In the genomic region with DNA sequence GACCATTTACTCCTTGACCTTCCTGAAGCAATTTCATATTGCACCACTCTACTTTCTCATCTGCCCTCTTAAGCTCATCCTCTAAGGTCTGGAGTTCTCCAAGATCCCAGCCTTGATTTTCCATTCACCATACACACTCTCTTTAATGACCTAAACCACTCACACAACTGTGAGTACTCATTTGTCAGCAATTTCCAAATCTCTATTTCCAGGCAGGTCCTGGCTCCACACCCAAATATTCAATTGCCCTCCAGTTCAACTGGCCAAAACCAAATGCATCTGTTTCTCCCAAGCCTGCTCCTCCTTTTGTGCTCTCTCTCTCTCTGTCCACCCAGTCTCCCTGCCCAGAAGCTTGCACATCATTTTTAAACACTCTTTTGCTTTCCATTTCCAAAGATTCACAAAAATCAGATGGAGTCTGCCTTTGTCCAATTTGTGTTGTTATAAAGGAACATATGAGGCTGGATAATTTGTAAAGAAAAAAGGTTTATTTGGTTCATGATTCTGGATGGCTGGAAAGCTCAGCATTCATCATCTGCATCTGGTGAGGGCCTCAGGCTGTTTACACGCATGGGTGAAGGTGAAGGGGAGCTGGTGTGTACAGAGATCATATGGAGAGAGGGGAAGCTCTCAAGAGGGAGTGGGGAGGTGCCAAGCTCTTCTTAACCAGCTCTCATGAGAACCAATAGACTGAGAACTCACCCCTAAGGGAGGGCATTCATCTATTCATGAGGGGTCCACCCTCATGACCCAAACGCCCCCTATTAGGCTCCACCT, we compare ENCODE assay signal across 20 cellular contexts.
A peak's percentile ranks its signal among the peaks of the same experiment; 100 is the strongest.
DNase-seq lines count a peak whose midpoint lies in the region; ATAC-seq and TF ChIP-seq lines count a peak whose summit lies in the region.
"Had no signal": no experiment of that assay in that cellular context is flagged by ENCODE, and none has a peak within 500 bp of the region (broad histone marks: within the 10 kb centered on the region; RNA-seq: fewer than 3 reads in every experiment).

No MANE protein-coding gene starts in this region.

- H3K9me3 Mint-ChIP-seq in stimulated activated naive B cell treated with anti-CD40 and anti-IgM and Interleukin-4, amounts not matched to agents 10 μg/mL and 1 μg/mL and 100 μg/mL, for 72 hours, result no peaks in the 10 kb centered on the region
- H3K9me3 Mint-ChIP-seq: activated naive CD8-positive, alpha-beta T cell treated with anti-CD3 and anti-CD28 coated beads, Interleukin-2, amount 10 ng/mL, durations not matched to agents 7 days and 5 days; GM23338; stimulated activated naive CD8-positive, alpha-beta T cell treated with anti-CD3 and anti-CD28 coated beads, Interleukin-15, amount 100 ng/mL, for 72 hours had no signal

- H3K4me3 Mint-ChIP-seq in stimulated activated naive B cell treated with anti-CD40 and anti-IgM and Interleukin-4, amounts not matched to agents 10 μg/mL and 1 μg/mL and 100 μg/mL, for 72 hours, result no peak overlapping the region
- H3K4me3 Mint-ChIP-seq: activated naive CD8-positive, alpha-beta T cell treated with anti-CD3 and anti-CD28 coated beads, Interleukin-2, amount 10 ng/mL, durations not matched to agents 7 days and 5 days; GM23338; stimulated activated naive CD8-positive, alpha-beta T cell treated with anti-CD3 and anti-CD28 coated beads, Interleukin-15, amount 100 ng/mL, for 72 hours had no signal

- TF ChIP-seq CTCF in fibroblast of mammary gland (conservative IDR thresholded peaks at IDR 0.05; ENCODE audit: control insufficient read depth, insufficient read depth, low read depth, low read length), result no peak
- no peak for TF ChIP-seq CTCF in GM13977 (IDR thresholded peaks at IDR 0.05; ENCODE audit: extremely low read depth, insufficient read depth, missing control alignments)

- no peaks in the 10 kb centered on the region for H3K36me3 Mint-ChIP-seq in stimulated activated naive B cell treated with anti-CD40 and anti-IgM and Interleukin-4, amounts not matched to agents 10 μg/mL and 1 μg/mL and 100 μg/mL, for 72 hours
- H3K36me3 Mint-ChIP-seq: activated naive CD8-positive, alpha-beta T cell treated with anti-CD3 and anti-CD28 coated beads, Interleukin-2, amount 10 ng/mL, durations not matched to agents 7 days and 5 days had no signal

- no peaks in the 10 kb centered on the region for H3K27me3 Mint-ChIP-seq in stimulated activated naive B cell treated with anti-CD40 and anti-IgM and Interleukin-4, amounts not matched to agents 10 μg/mL and 1 μg/mL and 100 μg/mL, for 72 hours
- H3K27me3 Mint-ChIP-seq: activated naive CD8-positive, alpha-beta T cell treated with anti-CD3 and anti-CD28 coated beads, Interleukin-2, amount 10 ng/mL, durations not matched to agents 7 days and 5 days; stimulated activated naive CD8-positive, alpha-beta T cell treated with anti-CD3 and anti-CD28 coated beads, Interleukin-15, amount 100 ng/mL, for 72 hours had no signal

- H3K4me1 Mint-ChIP-seq in stimulated activated naive B cell treated with anti-CD40 and anti-IgM and Interleukin-4, amounts not matched to agents 10 μg/mL and 1 μg/mL and 100 μg/mL, for 72 hours, result no peaks in the 10 kb centered on the region
- H3K4me1 Mint-ChIP-seq: GM23338; stimulated activated naive CD8-positive, alpha-beta T cell treated with anti-CD3 and anti-CD28 coated beads, Interleukin-15, amount 100 ng/mL, for 72 hours had no signal

- no peak overlapping the region for H3K4me3 ChIP-seq in fibroblast of mammary gland (ENCODE audit: control insufficient read depth, low read depth, low read length)
- H3K4me3 ChIP-seq: gastroesophageal sphincter, GM23338, spleen, tibial nerve had no signal

- in situ Hi-C loops in GM13977 (cut with MboI; ENCODE audit: low pct_unique_long_range_greater_than_20kb, low sequenced_read_pairs, unreplicated experiment), result no loop called here

- no peak overlapping the region for H3K27ac Mint-ChIP-seq in stimulated activated naive B cell treated with anti-CD40 and anti-IgM and Interleukin-4, amounts not matched to agents 10 μg/mL and 1 μg/mL and 100 μg/mL, for 72 hours
- H3K27ac Mint-ChIP-seq: activated naive CD8-positive, alpha-beta T cell treated with anti-CD3 and anti-CD28 coated beads, Interleukin-2, amount 10 ng/mL, durations not matched to agents 7 days and 5 days; GM23338; stimulated activated naive CD8-positive, alpha-beta T cell treated with anti-CD3 and anti-CD28 coated beads, Interleukin-15, amount 100 ng/mL, for 72 hours had no signal

- peak; percentile 28 for DNase-seq in NCI-H2029 (lab: John Stamatoyannopoulos, UW)
- DNase-seq in NCI-H2029 treated with DMSO at 0.1 percent for 48 hours (lab: John Stamatoyannopoulos, UW), result no peak
- peak; percentile 87 for DNase-seq in NCI-H345 treated with DMSO at 0.1 percent for 48 hours (lab: John Stamatoyannopoulos, UW; ENCODE audit: unreplicated experiment)
- peak; percentile 45 for DNase-seq in fibroblast of mammary gland (ENCODE audit: low read depth)
- peak; percentile 69 for DNase-seq in stromal cell of bone marrow (ENCODE audit: low read depth)
- DNase-seq in stimulated activated naive B cell treated with anti-CD40 and anti-IgM and Interleukin-4, amounts not matched to agents 10 μg/mL and 1 μg/mL and 100 μg/mL, for 72 hours, result no peak
- no peak for DNase-seq in activated gamma-delta T cell treated with Interleukin-2 at 50 U/mL for 16 hours
- DNase-seq in GM13977 (ENCODE audit: low spot score), result no peak
- DNase-seq: activated CD4-positive, alpha-beta T cell treated with anti-CD3 and anti-CD28 coated beads, Interleukin-2, amount 50 U/mL, for 1 hour; activated naive CD8-positive, alpha-beta T cell treated with anti-CD3 and anti-CD28 coated beads, Interleukin-2, amount 10 ng/mL, durations not matched to agents 7 days and 5 days; cerebellar nuclear complex; NCI-H1105; NCI-H2227 treated with DMSO at 0.1 percent for 48 hours; SK-N-SH; spleen; stimulated activated CD4-positive, alpha-beta T cell treated with anti-CD3 and anti-CD28 coated beads, Interleukin-4, amount 100 ng/mL, for 1 hour; stimulated activated naive CD8-positive, alpha-beta T cell treated with anti-CD3 and anti-CD28 coated beads, Interleukin-15, amount 100 ng/mL, for 72 hours had no signal

- no peak for ATAC-seq in stimulated activated naive B cell treated with anti-CD40 and anti-IgM and Interleukin-4, amounts not matched to agents 10 μg/mL and 1 μg/mL and 100 μg/mL, for 72 hours (replicated peaks)
- ATAC-seq: gastroesophageal sphincter; GM23338; stimulated activated naive CD8-positive, alpha-beta T cell treated with anti-CD3 and anti-CD28 coated beads, Interleukin-15, amount 100 ng/mL, for 72 hours had no signal

Comparison
In these comparisons a context has a peak if more than half of its experiments do, and no peak if none do; other contexts are left out.
1. DNase-seq: peak in NCI-H2029 (single experiment), NCI-H345 treated with DMSO at 0.1 percent for 48 hours (single experiment), fibroblast of mammary gland (single experiment) and stromal cell of bone marrow (single experiment); none in NCI-H2029 treated with DMSO at 0.1 percent for 48 hours (single experiment), stimulated activated naive B cell treated with anti-CD40 and anti-IgM and Interleukin-4, amounts not matched to agents 10 μg/mL and 1 μg/mL and 100 μg/mL, for 72 hours (single experiment), activated gamma-delta T cell treated with Interleukin-2 at 50 U/mL for 16 hours (single experiment) and GM13977 (single experiment).